ENCODE assay signal across 20 cellular contexts in the genomic region with DNA sequence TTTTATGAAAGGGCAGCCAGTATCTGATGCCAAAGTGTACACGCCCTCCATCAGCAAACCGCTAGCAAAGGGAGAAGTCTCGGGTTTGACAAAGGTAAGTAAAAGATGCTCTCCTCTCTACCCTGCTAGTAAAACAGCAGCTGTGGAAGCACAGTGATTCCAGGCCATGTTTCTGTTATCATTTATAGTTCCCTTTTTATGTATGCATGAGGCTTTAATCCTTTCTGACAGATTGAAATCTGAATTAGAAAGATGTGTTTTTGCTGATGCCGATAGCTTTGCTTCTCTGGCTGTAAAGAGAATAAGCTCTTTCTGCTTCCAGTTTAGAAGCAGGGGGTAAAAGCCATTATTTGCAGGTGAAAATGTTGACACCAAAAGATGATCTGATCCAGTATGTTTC.
A peak's percentile ranks its signal among the peaks of the same experiment; 100 is the strongest.
DNase-seq lines count a peak whose midpoint lies in the region; ATAC-seq and TF ChIP-seq lines count a peak whose summit lies in the region.
"Had no signal": no experiment of that assay in that cellular context is flagged by ENCODE, and none has a peak within 500 bp of the region (broad histone marks: within the 10 kb centered on the region; RNA-seq: fewer than 3 reads in every experiment).

No MANE protein-coding gene starts in this region.

- DNase-seq in DMS79 treated with DMSO at 0.1 percent for 48 hours (lab: John Stamatoyannopoulos, UW) (peak; percentile 60), DMS79 (lab: John Stamatoyannopoulos, UW) (no peak), NCI-H1092 (lab: John Stamatoyannopoulos, UW) (peak; percentile 17), NCI-H526 treated with DMSO at 0.1 percent for 48 hours (lab: John Stamatoyannopoulos, UW) (peak; percentile 78), glutamatergic neuron (no peak), osteoblast (ENCODE audit: insufficient read length, low spot score, missing footprints) (no peak)
- DNase-seq: activated CD8-positive, alpha-beta T cell treated with anti-CD3 and anti-CD28 coated beads for 36 hours; activated gamma-delta T cell treated with Interleukin-2 at 50 U/mL for 16 hours; activated T-cell treated with anti-CD3 and anti-CD28 coated beads for 4 hours; brain microvascular endothelial cell; effector memory CD8-positive, alpha-beta T cell; esophagus squamous epithelium; GF-D8; SW 1271 had no signal

- no peaks in the 10 kb centered on the region for H3K36me3 ChIP-seq in osteoblast (ENCODE audit: insufficient read depth, low read length)
- H3K36me3 ChIP-seq: brain microvascular endothelial cell had no signal

- peak overlapping the region; percentile 80 for H3K27ac Mint-ChIP-seq in glutamatergic neuron (ENCODE audit: unreplicated experiment)
- H3K27ac Mint-ChIP-seq: activated CD8-positive, alpha-beta T cell treated with anti-CD3 and anti-CD28 coated beads for 36 hours; B cell; effector memory CD8-positive, alpha-beta T cell; progenitor cell of endocrine pancreas had no signal

- peaks cover 4% of the 10 kb centered on the region for H3K9me3 Mint-ChIP-seq in glutamatergic neuron (ENCODE audit: unreplicated experiment)
- H3K9me3 Mint-ChIP-seq: effector memory CD8-positive, alpha-beta T cell had no signal

- H4K20me1 ChIP-seq in osteoblast (ENCODE audit: insufficient read depth, low read length) = no peaks in the 10 kb centered on the region

- H3K9me3 ChIP-seq in osteoblast (ENCODE audit: low read depth, low read length) = no peaks in the 10 kb centered on the region
- H3K9me3 ChIP-seq: esophagus squamous epithelium, gastroesophageal sphincter had no signal

- ATAC-seq in GM18867 (IDR thresholded peaks at IDR 0.05; ENCODE audit: unreplicated experiment) (no peak), GM21529 (IDR thresholded peaks at IDR 0.05; ENCODE audit: unreplicated experiment) (no peak)
- ATAC-seq: activated CD4-positive, CD25-positive, alpha-beta regulatory T cell treated with anti-CD3 and anti-CD28 coated beads, Interleukin-2, amount 50 U/mL, for 24 hours; activated CD8-positive, alpha-beta T cell treated with anti-CD3 and anti-CD28 coated beads for 36 hours; effector memory CD8-positive, alpha-beta T cell; gastroesophageal sphincter had no signal

- H3K27me3 ChIP-seq in osteoblast (ENCODE audit: insufficient read depth, low read length) = no peaks in the 10 kb centered on the region
- H3K27me3 ChIP-seq: brain microvascular endothelial cell, esophagus squamous epithelium, gastroesophageal sphincter had no signal

- H3K27ac ChIP-seq in osteoblast (ENCODE audit: low read depth, low read length) = no peak overlapping the region
- H3K27ac ChIP-seq: brain microvascular endothelial cell, esophagus squamous epithelium, gastroesophageal sphincter had no signal

- TF ChIP-seq CTCF in glutamatergic neuron (IDR thresholded peaks at IDR 0.05; ENCODE audit: partially characterized antibody, unreplicated experiment) = no peak
- TF ChIP-seq CTCF in osteoblast (IDR thresholded peaks at IDR 0.05; ENCODE audit: extremely low read depth, low read depth, low read length) = no peak

- H2AFZ ChIP-seq in osteoblast (ENCODE audit: low read length) = no peak overlapping the region

- H3K36me3 Mint-ChIP-seq in glutamatergic neuron (ENCODE audit: unreplicated experiment) = peaks cover 2% of the 10 kb centered on the region

- no peaks in the 10 kb centered on the region for H3K79me2 ChIP-seq in osteoblast (ENCODE audit: insufficient read depth, low read length)

- peaks cover 2% of the 10 kb centered on the region for H3K27me3 Mint-ChIP-seq in glutamatergic neuron (ENCODE audit: unreplicated experiment)
- H3K27me3 Mint-ChIP-seq: activated CD8-positive, alpha-beta T cell treated with anti-CD3 and anti-CD28 coated beads for 36 hours; B cell; effector memory CD8-positive, alpha-beta T cell; progenitor cell of endocrine pancreas had no signal

- H3K4me2 ChIP-seq in osteoblast (ENCODE audit: insufficient read depth, low read length) = no peak overlapping the region

- no peak overlapping the region for H3K4me3 ChIP-seq in osteoblast (ENCODE audit: insufficient read depth, low read length)
- H3K4me3 ChIP-seq: esophagus squamous epithelium, gastroesophageal sphincter had no signal

- H3K4me3 Mint-ChIP-seq in glutamatergic neuron (ENCODE audit: unreplicated experiment) = peak overlapping the region; percentile 9
- H3K4me3 Mint-ChIP-seq: activated CD8-positive, alpha-beta T cell treated with anti-CD3 and anti-CD28 coated beads for 36 hours; B cell; effector memory CD8-positive, alpha-beta T cell had no signal

- H3K4me1 Mint-ChIP-seq in glutamatergic neuron (ENCODE audit: low read depth, unreplicated experiment) = peaks cover 51% of the 10 kb centered on the region

- H3K4me1 ChIP-seq in osteoblast (ENCODE audit: insufficient read depth, low read length) = no peaks in the 10 kb centered on the region

Comparison
In these comparisons a context has a peak if more than half of its experiments do, and no peak if none do; other contexts are left out.
1. DNase-seq: peak in DMS79 treated with DMSO at 0.1 percent for 48 hours (single experiment), NCI-H1092 (single experiment) and NCI-H526 treated with DMSO at 0.1 percent for 48 hours (single experiment); none in DMS79 (single experiment), glutamatergic neuron (single experiment) and osteoblast (single experiment).